ENCODE assay signal across 26 cellular contexts in genomic region chr7:119999743-120000475, GRCh38.
"Had no signal": no experiment of that assay in that cellular context is flagged by ENCODE, and none has a peak within 500 bp of the region (broad histone marks: within the 10 kb centered on the region; RNA-seq: fewer than 3 reads in every experiment).

No MANE protein-coding gene starts in this region.

- H3K9me3 ChIP-seq: gastroesophageal sphincter, mucosa of descending colon, neutrophil, vagina had no signal

- H3K27ac ChIP-seq: breast epithelium, epithelial cell of prostate, gastroesophageal sphincter, heart left ventricle, left ventricle myocardium inferior, neutrophil, stomach, vagina had no signal

- H3K4me1 ChIP-seq: breast epithelium, gastroesophageal sphincter, heart left ventricle, left ventricle myocardium inferior, stomach, vagina had no signal

- H3K4me3 ChIP-seq: breast epithelium, gastroesophageal sphincter, heart left ventricle, left ventricle myocardium inferior, mucosa of descending colon, stomach, vagina had no signal

- DNase-seq: activated CD4-positive, alpha-beta memory T cell treated with anti-CD3 and anti-CD28 coated beads, Interleukin-2, amount 10 ng/mL, durations not matched to agents 7 days and 5 days; activated CD4-positive, alpha-beta T cell treated with anti-CD3 and anti-CD28 coated beads for 48 hours; activated CD4-positive, CD25-positive, alpha-beta regulatory T cell; activated CD8-positive, alpha-beta memory T cell treated with anti-CD3 and anti-CD28 coated beads, Interleukin-2, amount 10 ng/mL, durations not matched to agents 7 days and 5 days; activated naive CD4-positive, alpha-beta T cell; activated naive CD8-positive, alpha-beta T cell treated with anti-CD3 and anti-CD28 coated beads for 36 hours; activated T-cell treated with anti-CD3 and anti-CD28 coated beads, Interleukin-2, amount 50 U/mL, for 1 hour; amygdala; effector memory CD8-positive, alpha-beta T cell; heart left ventricle; left ventricle myocardium inferior; mammary epithelial cell; mucosa of descending colon; natural killer cell; stimulated activated CD4-positive, alpha-beta T cell treated with anti-CD3 and anti-CD28 coated beads, Interleukin-4, amount 100 ng/mL, for 24 hours; stomach; T-helper 1 cell; T-helper 9 cell had no signal

- H3K27me3 ChIP-seq: breast epithelium, gastroesophageal sphincter, heart left ventricle, neutrophil, stomach, vagina had no signal

- H3K36me3 Mint-ChIP-seq: activated CD8-positive, alpha-beta memory T cell treated with anti-CD3 and anti-CD28 coated beads, Interleukin-2, amount 10 ng/mL, durations not matched to agents 7 days and 5 days; activated naive CD8-positive, alpha-beta T cell treated with anti-CD3 and anti-CD28 coated beads for 36 hours; natural killer cell; stimulated activated effector memory CD8-positive, alpha-beta T cell treated with anti-CD3 and anti-CD28 coated beads, Interleukin-12 subunit alpha, Interleukin-12 subunit beta, amount 100 ng/mL, for 72 hours had no signal

- H3K4me3 Mint-ChIP-seq: activated CD4-positive, alpha-beta memory T cell treated with anti-CD3 and anti-CD28 coated beads, Interleukin-2, amount 10 ng/mL, durations not matched to agents 7 days and 5 days; activated CD8-positive, alpha-beta memory T cell treated with anti-CD3 and anti-CD28 coated beads, Interleukin-2, amount 10 ng/mL, durations not matched to agents 7 days and 5 days; activated naive CD8-positive, alpha-beta T cell treated with anti-CD3 and anti-CD28 coated beads for 36 hours; activated T-helper 17 cell treated with anti-CD3 and anti-CD28 coated beads, Interleukin-2, amount 50 U/mL, for 72 hours; effector memory CD8-positive, alpha-beta T cell; natural killer cell; stimulated activated effector memory CD8-positive, alpha-beta T cell treated with anti-CD3 and anti-CD28 coated beads, Interleukin-12 subunit alpha, Interleukin-12 subunit beta, amount 100 ng/mL, for 72 hours had no signal

- H3K36me3 ChIP-seq: breast epithelium, gastroesophageal sphincter, heart left ventricle, left ventricle myocardium inferior, neutrophil, stomach, vagina had no signal

- H3K27me3 Mint-ChIP-seq: activated CD4-positive, alpha-beta memory T cell treated with anti-CD3 and anti-CD28 coated beads, Interleukin-2, amount 10 ng/mL, durations not matched to agents 7 days and 5 days; activated CD8-positive, alpha-beta memory T cell treated with anti-CD3 and anti-CD28 coated beads, Interleukin-2, amount 10 ng/mL, durations not matched to agents 7 days and 5 days; activated naive CD8-positive, alpha-beta T cell treated with anti-CD3 and anti-CD28 coated beads for 36 hours; activated T-helper 17 cell treated with anti-CD3 and anti-CD28 coated beads, Interleukin-2, amount 50 U/mL, for 72 hours; effector memory CD8-positive, alpha-beta T cell had no signal

- H3K4me1 Mint-ChIP-seq: activated CD4-positive, alpha-beta memory T cell treated with anti-CD3 and anti-CD28 coated beads, Interleukin-2, amount 10 ng/mL, durations not matched to agents 7 days and 5 days; activated CD8-positive, alpha-beta memory T cell treated with anti-CD3 and anti-CD28 coated beads, Interleukin-2, amount 10 ng/mL, durations not matched to agents 7 days and 5 days; activated naive CD8-positive, alpha-beta T cell treated with anti-CD3 and anti-CD28 coated beads for 36 hours; activated T-helper 17 cell treated with anti-CD3 and anti-CD28 coated beads, Interleukin-2, amount 50 U/mL, for 72 hours; natural killer cell; stimulated activated effector memory CD8-positive, alpha-beta T cell treated with anti-CD3 and anti-CD28 coated beads, Interleukin-12 subunit alpha, Interleukin-12 subunit beta, amount 100 ng/mL, for 72 hours had no signal

- ATAC-seq: activated CD8-positive, alpha-beta memory T cell treated with anti-CD3 and anti-CD28 coated beads, Interleukin-2, amount 10 ng/mL, durations not matched to agents 7 days and 5 days; activated T-helper 17 cell treated with anti-CD3 and anti-CD28 coated beads, Interleukin-2, amount 50 U/mL, for 72 hours; effector memory CD8-positive, alpha-beta T cell; gastroesophageal sphincter; heart left ventricle; mucosa of descending colon; natural killer cell; sciatic nerve; stimulated activated effector memory CD8-positive, alpha-beta T cell treated with anti-CD3 and anti-CD28 coated beads, Interleukin-12 subunit alpha, Interleukin-12 subunit beta, amount 100 ng/mL, for 72 hours had no signal

- H3K27ac Mint-ChIP-seq: activated CD4-positive, alpha-beta memory T cell treated with anti-CD3 and anti-CD28 coated beads, Interleukin-2, amount 10 ng/mL, durations not matched to agents 7 days and 5 days; activated CD8-positive, alpha-beta memory T cell treated with anti-CD3 and anti-CD28 coated beads, Interleukin-2, amount 10 ng/mL, durations not matched to agents 7 days and 5 days; activated naive CD8-positive, alpha-beta T cell treated with anti-CD3 and anti-CD28 coated beads for 36 hours; activated T-helper 17 cell treated with anti-CD3 and anti-CD28 coated beads, Interleukin-2, amount 50 U/mL, for 72 hours; effector memory CD8-positive, alpha-beta T cell; natural killer cell; stimulated activated effector memory CD8-positive, alpha-beta T cell treated with anti-CD3 and anti-CD28 coated beads, Interleukin-12 subunit alpha, Interleukin-12 subunit beta, amount 100 ng/mL, for 72 hours had no signal
